ENCODE assay signal across 31 cellular contexts in genomic region chrX:135476378-135476777, GRCh38. TPM values are rescaled to one million over a fixed set of nuclear protein-coding genes. Genes with fewer than 3 reads are reported as not detected.
"Had no signal": no experiment of that assay in that cellular context is flagged by ENCODE, and none has a peak within 500 bp of the region (broad histone marks: within the 10 kb centered on the region; RNA-seq: fewer than 3 reads in every experiment).

No MANE protein-coding gene starts in this region.

- H3K27me3 ChIP-seq: cardiac muscle cell, colonic mucosa, esophagus squamous epithelium had no signal

- H3K4me3 ChIP-seq: adrenal gland, breast epithelium, cardiac muscle cell, colonic mucosa, esophagus squamous epithelium had no signal

- H3K4me1 ChIP-seq: adrenal gland, breast epithelium, colonic mucosa, esophagus squamous epithelium had no signal

- ATAC-seq: activated naive CD4-positive, alpha-beta T cell treated with anti-CD3 and anti-CD28 coated beads, Interleukin-2, amount 50 U/mL, for 72 hours; activated naive CD8-positive, alpha-beta T cell treated with anti-CD3 and anti-CD28 coated beads, Interleukin-2, amount 50 U/mL, for 24 hours; activated T-cell treated with anti-CD3 and anti-CD28 coated beads, Interleukin-2, amount 50 U/mL, for 72 hours had no signal

- H3K36me3 ChIP-seq: adrenal gland, breast epithelium, cardiac muscle cell, colonic mucosa, esophagus squamous epithelium had no signal

- H3K27ac ChIP-seq: adrenal gland, breast epithelium, cardiac muscle cell, colonic mucosa, epithelial cell of prostate, esophagus squamous epithelium had no signal

- H3K27ac Mint-ChIP-seq: activated naive CD4-positive, alpha-beta T cell treated with anti-CD3 and anti-CD28 coated beads, Interleukin-2, amount 10 ng/mL, durations not matched to agents 7 days and 5 days; activated naive CD4-positive, alpha-beta T cell treated with anti-CD3 and anti-CD28 coated beads, Interleukin-2, amount 50 U/mL, for 72 hours; activated naive CD8-positive, alpha-beta T cell treated with anti-CD3 and anti-CD28 coated beads, Interleukin-2, amount 50 U/mL, for 24 hours; activated T-cell treated with anti-CD3 and anti-CD28 coated beads, Interleukin-2, amount 50 U/mL, for 24 hours; activated T-cell treated with anti-CD3 and anti-CD28 coated beads, Interleukin-2, amount 50 U/mL, for 72 hours; brain had no signal

- DNase-seq: activated CD4-positive, alpha-beta T cell treated with anti-CD3 and anti-CD28 coated beads for 4 hours; activated CD4-positive, CD25-positive, alpha-beta regulatory T cell; activated CD4-positive, CD25-positive, alpha-beta regulatory T cell treated with anti-CD3 and anti-CD28 coated beads, Interleukin-2, amount 50 U/mL, for 72 hours; activated CD8-positive, alpha-beta memory T cell treated with anti-CD3 and anti-CD28 coated beads for 24 hours; activated CD8-positive, alpha-beta memory T cell treated with anti-CD3 and anti-CD28 coated beads, Interleukin-2, amount 50 U/mL, for 48 hours; activated gamma-delta T cell; activated naive CD4-positive, alpha-beta T cell; activated naive CD4-positive, alpha-beta T cell treated with anti-CD3 and anti-CD28 coated beads, Interleukin-2, amount 10 ng/mL, durations not matched to agents 7 days and 5 days; activated naive CD8-positive, alpha-beta T cell treated with anti-CD3 and anti-CD28 coated beads, Interleukin-2, amount 50 U/mL, for 24 hours; activated T-cell treated with anti-CD3 and anti-CD28 coated beads for 4 hours; activated T-cell treated with anti-CD3 and anti-CD28 coated beads, Interleukin-2, amount 50 U/mL, for 24 hours; activated T-cell treated with anti-CD3 and anti-CD28 coated beads, Interleukin-2, amount 50 U/mL, for 72 hours; adrenal gland; amygdala; aorta; central memory CD4-positive, alpha-beta T cell; cerebellar nuclear complex; colonic mucosa; effector CD8-positive, alpha-beta T cell; esophagus squamous epithelium; head of caudate nucleus; hippocampal formation had no signal

- H3K9me3 Mint-ChIP-seq: activated naive CD4-positive, alpha-beta T cell treated with anti-CD3 and anti-CD28 coated beads, Interleukin-2, amount 10 ng/mL, durations not matched to agents 7 days and 5 days; activated naive CD4-positive, alpha-beta T cell treated with anti-CD3 and anti-CD28 coated beads, Interleukin-2, amount 50 U/mL, for 72 hours; activated naive CD8-positive, alpha-beta T cell treated with anti-CD3 and anti-CD28 coated beads, Interleukin-2, amount 50 U/mL, for 24 hours; activated T-cell treated with anti-CD3 and anti-CD28 coated beads, Interleukin-2, amount 50 U/mL, for 24 hours; activated T-cell treated with anti-CD3 and anti-CD28 coated beads, Interleukin-2, amount 50 U/mL, for 72 hours had no signal

- H3K4me3 Mint-ChIP-seq: activated naive CD4-positive, alpha-beta T cell treated with anti-CD3 and anti-CD28 coated beads, Interleukin-2, amount 10 ng/mL, durations not matched to agents 7 days and 5 days; activated naive CD8-positive, alpha-beta T cell treated with anti-CD3 and anti-CD28 coated beads, Interleukin-2, amount 50 U/mL, for 24 hours; activated T-cell treated with anti-CD3 and anti-CD28 coated beads, Interleukin-2, amount 50 U/mL, for 24 hours; activated T-cell treated with anti-CD3 and anti-CD28 coated beads, Interleukin-2, amount 50 U/mL, for 72 hours; brain had no signal

- FAIRE-seq: endometrium, endothelial cell of umbilical vein, frontal cortex had no signal

- H3K9me3 ChIP-seq: adrenal gland, breast epithelium, colonic mucosa, esophagus squamous epithelium had no signal

- H3K36me3 Mint-ChIP-seq: activated naive CD4-positive, alpha-beta T cell treated with anti-CD3 and anti-CD28 coated beads, Interleukin-2, amount 10 ng/mL, durations not matched to agents 7 days and 5 days; activated naive CD4-positive, alpha-beta T cell treated with anti-CD3 and anti-CD28 coated beads, Interleukin-2, amount 50 U/mL, for 72 hours; brain had no signal

RNA-seq across cellular contexts. Expression of gene SMIM10L2A, which starts 54.6 kb away (rescaled TPM):
- total RNA-seq: fibroblast of villous mesenchyme had no signal
